In genomic region chr16:87809150-87809902, GRCh38 we compare ENCODE assay signal across 1 cellular context.
TF ChIP-seq lines count a peak whose summit lies in the region.

No MANE protein-coding gene starts in this region.

TF ChIP-seq in HEK293, 187 proteins besides CTCF, POLR2A, EP300 and RAD21 (continued from another document):
- TF ChIP-seq ZFHX2 (tag by site-specific recombination; conservative IDR thresholded peaks at IDR 0.05) (peak; percentile 53), ZNF837 (tag by site-specific recombination; IDR thresholded peaks at IDR 0.05) (no peak), ZBTB20 (tag by site-specific recombination; IDR thresholded peaks at IDR 0.05) (peak; percentile 78), ZFP37 (tag by site-specific recombination; IDR thresholded peaks at IDR 0.05) (no peak), ZNF157 (tag by site-specific recombination; IDR thresholded peaks at IDR 0.05) (no peak), ZNF600 (tag by site-specific recombination; IDR thresholded peaks at IDR 0.05) (0 out of 2 replicates have a peak, but pooled peaks have one; percentile 22), ZNF658 (tag by site-specific recombination; IDR thresholded peaks at IDR 0.05) (no peak)
- TF ChIP-seq, protein P1, sequence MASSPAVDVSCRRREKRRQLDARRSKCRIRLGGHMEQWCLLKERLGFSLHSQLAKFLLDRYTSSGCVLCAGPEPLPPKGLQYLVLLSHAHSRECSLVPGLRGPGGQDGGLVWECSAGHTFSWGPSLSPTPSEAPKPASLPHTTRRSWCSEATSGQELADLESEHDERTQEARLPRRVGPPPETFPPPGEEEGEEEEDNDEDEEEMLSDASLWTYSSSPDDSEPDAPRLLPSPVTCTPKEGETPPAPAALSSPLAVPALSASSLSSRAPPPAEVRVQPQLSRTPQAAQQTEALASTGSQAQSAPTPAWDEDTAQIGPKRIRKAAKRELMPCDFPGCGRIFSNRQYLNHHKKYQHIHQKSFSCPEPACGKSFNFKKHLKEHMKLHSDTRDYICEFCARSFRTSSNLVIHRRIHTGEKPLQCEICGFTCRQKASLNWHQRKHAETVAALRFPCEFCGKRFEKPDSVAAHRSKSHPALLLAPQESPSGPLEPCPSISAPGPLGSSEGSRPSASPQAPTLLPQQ (tag by site-specific recombination; IDR thresholded peaks at IDR 0.05) = no peak
